In the genomic region with DNA sequence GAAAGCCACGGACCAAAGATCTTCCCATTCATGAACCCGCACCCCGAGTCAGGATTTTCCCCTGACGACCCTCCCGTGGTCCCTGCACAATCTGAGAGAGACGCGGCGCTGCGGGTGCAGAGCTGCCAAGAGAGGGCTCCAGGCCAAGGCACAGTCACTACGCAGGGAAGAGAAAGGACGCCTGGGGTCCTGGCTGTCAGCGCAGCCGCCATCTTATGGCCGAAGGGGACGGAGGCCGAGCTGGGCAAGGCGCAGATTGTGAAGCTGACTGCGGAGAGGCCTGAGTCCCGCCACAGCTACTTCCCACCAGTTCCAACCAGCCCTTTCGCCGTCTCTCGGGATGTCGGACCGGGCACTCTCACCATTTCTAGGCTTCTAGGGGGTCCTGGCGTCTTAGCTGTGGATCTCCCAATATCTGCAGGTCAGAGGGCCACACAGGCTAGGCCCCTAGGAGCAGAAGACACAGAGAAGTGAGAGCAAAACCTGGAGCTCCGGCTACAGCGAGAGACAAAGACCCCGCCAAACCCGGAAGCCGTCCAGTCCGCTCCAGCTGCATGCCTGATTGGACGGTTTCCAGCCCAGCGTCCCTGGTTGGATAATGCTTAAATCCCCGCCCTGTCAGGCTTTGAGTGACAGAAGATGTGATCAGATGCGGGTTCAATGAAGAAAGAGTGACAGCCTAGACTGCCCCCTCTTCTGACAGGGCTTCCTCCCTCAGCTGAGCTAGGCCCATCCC, we compare ENCODE assay signal across 1 cellular context.
TF ChIP-seq lines count a peak whose summit lies in the region.

A gene (minus strand): TSS at position 515 of the 736 bp plus-strand sequence. CDS start 150 bp downstream, at position 365.

TF ChIP-seq in K562, 482 proteins besides CTCF, POLR2A, EP300 and RAD21 (continued from another document and continues in another):
- TF ChIP-seq SMAD2 (IDR thresholded peaks at IDR 0.05; ENCODE audit: low read depth, low read length) (no peak), ZNF316 (IDR thresholded peaks at IDR 0.05) (no peak), DIDO1 (tag; IDR thresholded peaks at IDR 0.05; ENCODE audit: low read depth) (no peak), NFXL1 (CRISPR knock-in tag; IDR thresholded peaks at IDR 0.05) (no peak), HNRNPLL (IDR thresholded peaks at IDR 0.05; ENCODE audit: low read depth, low read length, poor library complexity, severe bottlenecking) (peak; percentile 61), PML (IDR thresholded peaks at IDR 0.05; ENCODE audit: low read length) (peak; percentile 67), JUNB (CRISPR knock-in tag; conservative IDR thresholded peaks at IDR 0.05) (no peak), HNRNPUL1 (IDR thresholded peaks at IDR 0.05; ENCODE audit: low read length) (no peak), KLF1 (tag; IDR thresholded peaks at IDR 0.05) (no peak), ZNF445 (CRISPR knock-in tag; IDR thresholded peaks at IDR 0.05; ENCODE audit: low read depth) (no peak), HNRNPH1 (optimal IDR thresholded peaks at IDR 0.05; ENCODE audit: low read depth, low read length) (no peak), CAMTA2 (CRISPR knock-in tag; conservative IDR thresholded peaks at IDR 0.05) (no peak), CXXC5 (CRISPR knock-in tag; IDR thresholded peaks at IDR 0.05) (peak; percentile 54; the same call in 1 of the 2 replicates), SMARCA4 (IDR thresholded peaks at IDR 0.05) (no peak), NUFIP1 (IDR thresholded peaks at IDR 0.05; ENCODE audit: partially characterized antibody) (no peak), ZNF354B (CRISPR knock-in tag; IDR thresholded peaks at IDR 0.05) (no peak), ZNF75A (CRISPR knock-in tag; IDR thresholded peaks at IDR 0.05) (no peak), MCM3 (IDR thresholded peaks at IDR 0.05) (no peak), BRD4 (IDR thresholded peaks at IDR 0.05) (peak; percentile 91; the same call in 1 of the 2 replicates), RBM14 (IDR thresholded peaks at IDR 0.05; ENCODE audit: borderline replicate concordance, insufficient read depth, low read depth, low read length) (no peak), YBX1 (IDR thresholded peaks at IDR 0.05) (no peak), SLC30A9 (CRISPR knock-in tag; IDR thresholded peaks at IDR 0.05) (no peak), ZNF589 (CRISPR knock-in tag; IDR thresholded peaks at IDR 0.05; ENCODE audit: low read depth) (no peak), HCFC1 (IDR thresholded peaks at IDR 0.05; ENCODE audit: low read depth, low read length) (peak; percentile 24), L3MBTL2 (IDR thresholded peaks at IDR 0.05) (peak; percentile 36; the same call in 1 of the 2 replicates), TAF15 (IDR thresholded peaks at IDR 0.05; ENCODE audit: low read depth, low read length) (no peak), HSF4 (CRISPR knock-in tag; IDR thresholded peaks at IDR 0.05; ENCODE audit: borderline replicate concordance) (no peak), RNF2 (IDR thresholded peaks at IDR 0.05) (no peak), ZNF175 (CRISPR knock-in tag; IDR thresholded peaks at IDR 0.05; ENCODE audit: low read depth) (no peak), XRCC3 (IDR thresholded peaks at IDR 0.05) (no peak)
- TF ChIP-seq, protein P1, sequence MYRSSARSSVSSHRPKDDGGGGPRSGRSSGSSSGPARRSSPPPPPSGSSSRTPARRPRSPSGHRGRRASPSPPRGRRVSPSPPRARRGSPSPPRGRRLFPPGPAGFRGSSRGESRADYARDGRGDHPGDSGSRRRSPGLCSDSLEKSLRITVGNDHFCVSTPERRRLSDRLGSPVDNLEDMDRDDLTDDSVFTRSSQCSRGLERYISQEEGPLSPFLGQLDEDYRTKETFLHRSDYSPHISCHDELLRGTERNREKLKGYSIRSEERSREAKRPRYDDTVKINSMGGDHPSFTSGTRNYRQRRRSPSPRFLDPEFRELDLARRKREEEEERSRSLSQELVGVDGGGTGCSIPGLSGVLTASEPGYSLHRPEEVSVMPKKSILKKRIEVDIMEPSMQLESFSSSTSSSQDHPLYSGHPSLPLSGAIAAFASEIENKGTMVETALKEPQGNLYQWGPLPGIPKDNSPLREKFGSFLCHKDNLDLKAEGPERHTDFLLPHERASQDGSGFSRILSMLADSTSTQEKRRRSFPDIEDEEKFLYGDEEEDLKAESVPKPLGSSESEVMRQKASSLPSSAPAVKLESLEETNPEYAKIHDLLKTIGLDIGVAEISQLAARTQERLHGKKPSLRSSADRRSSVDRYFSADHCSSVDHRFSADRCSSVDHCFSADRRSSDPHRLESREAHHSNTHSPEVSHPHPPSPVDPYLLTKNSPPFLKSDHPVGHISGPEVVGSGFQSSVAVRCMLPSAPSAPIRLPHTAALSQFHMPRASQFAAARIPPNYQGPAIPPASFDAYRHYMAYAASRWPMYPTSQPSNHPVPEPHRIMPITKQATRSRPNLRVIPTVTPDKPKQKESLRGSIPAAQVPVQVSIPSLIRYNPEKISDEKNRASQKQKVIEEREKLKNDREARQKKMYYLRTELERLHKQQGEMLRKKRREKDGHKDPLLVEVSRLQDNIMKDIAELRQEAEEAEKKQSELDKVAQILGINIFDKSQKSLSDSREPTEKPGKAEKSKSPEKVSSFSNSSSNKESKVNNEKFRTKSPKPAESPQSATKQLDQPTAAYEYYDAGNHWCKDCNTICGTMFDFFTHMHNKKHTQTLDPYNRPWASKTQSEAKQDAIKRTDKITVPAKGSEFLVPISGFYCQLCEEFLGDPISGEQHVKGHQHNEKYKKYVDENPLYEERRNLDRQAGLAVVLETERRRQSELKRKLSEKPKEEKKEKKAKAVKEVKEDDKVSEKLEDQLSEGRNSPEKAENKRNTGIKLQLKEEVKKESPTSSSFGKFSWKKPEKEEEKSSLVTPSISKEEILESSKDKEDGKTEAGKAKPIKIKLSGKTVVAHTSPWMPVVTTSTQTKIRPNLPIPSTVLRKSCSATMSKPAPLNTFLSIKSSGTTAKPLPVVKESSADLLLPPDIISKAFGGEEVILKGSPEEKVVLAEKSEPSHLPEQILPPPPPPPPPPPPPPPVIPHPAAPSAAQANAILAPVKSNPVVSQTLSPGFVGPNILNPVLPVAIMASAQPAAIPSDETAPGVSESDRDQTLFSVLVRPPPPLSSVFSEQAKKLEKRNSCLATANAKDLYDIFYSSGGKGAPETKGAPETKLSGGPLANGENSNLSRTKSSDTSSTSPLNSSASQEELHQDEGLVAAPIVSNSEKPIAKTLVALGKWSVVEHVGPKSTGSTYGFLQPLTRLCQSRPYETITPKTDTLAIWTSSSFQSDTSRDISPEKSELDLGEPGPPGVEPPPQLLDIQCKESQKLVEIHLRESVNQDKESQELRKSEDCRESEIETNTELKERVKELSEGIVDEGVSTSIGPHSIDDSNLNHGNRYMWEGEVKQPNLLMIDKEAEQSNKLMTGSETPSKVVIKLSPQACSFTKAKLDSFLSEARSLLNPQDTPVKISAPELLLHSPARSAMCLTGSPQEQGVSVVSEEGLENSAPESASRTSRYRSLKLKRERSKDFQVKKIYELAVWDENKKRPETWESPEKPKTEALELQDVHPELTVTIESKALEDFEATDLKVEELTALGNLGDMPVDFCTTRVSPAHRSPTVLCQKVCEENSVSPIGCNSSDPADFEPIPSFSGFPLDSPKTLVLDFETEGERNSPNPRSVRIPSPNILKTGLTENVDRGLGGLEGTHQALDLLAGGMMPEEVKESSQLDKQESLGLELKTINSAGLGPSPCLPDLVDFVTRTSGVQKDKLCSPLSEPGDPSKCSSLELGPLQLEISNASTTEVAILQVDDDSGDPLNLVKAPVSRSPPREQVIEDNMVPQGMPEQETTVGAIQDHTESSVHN (IDR thresholded peaks at IDR 0.05; ENCODE audit: borderline replicate concordance in 1 of 2, low read depth in 1 of 2), result no peak
- TF ChIP-seq, protein P2, sequence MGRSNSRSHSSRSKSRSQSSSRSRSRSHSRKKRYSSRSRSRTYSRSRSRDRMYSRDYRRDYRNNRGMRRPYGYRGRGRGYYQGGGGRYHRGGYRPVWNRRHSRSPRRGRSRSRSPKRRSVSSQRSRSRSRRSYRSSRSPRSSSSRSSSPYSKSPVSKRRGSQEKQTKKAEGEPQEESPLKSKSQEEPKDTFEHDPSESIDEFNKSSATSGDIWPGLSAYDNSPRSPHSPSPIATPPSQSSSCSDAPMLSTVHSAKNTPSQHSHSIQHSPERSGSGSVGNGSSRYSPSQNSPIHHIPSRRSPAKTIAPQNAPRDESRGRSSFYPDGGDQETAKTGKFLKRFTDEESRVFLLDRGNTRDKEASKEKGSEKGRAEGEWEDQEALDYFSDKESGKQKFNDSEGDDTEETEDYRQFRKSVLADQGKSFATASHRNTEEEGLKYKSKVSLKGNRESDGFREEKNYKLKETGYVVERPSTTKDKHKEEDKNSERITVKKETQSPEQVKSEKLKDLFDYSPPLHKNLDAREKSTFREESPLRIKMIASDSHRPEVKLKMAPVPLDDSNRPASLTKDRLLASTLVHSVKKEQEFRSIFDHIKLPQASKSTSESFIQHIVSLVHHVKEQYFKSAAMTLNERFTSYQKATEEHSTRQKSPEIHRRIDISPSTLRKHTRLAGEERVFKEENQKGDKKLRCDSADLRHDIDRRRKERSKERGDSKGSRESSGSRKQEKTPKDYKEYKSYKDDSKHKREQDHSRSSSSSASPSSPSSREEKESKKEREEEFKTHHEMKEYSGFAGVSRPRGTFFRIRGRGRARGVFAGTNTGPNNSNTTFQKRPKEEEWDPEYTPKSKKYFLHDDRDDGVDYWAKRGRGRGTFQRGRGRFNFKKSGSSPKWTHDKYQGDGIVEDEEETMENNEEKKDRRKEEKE (IDR thresholded peaks at IDR 0.05; ENCODE audit: borderline replicate concordance in 1 of 2, control insufficient read depth in 1 of 2, low read depth in 2 of 2, low read length in 1 of 2), result no peak
- TF ChIP-seq, protein P3, sequence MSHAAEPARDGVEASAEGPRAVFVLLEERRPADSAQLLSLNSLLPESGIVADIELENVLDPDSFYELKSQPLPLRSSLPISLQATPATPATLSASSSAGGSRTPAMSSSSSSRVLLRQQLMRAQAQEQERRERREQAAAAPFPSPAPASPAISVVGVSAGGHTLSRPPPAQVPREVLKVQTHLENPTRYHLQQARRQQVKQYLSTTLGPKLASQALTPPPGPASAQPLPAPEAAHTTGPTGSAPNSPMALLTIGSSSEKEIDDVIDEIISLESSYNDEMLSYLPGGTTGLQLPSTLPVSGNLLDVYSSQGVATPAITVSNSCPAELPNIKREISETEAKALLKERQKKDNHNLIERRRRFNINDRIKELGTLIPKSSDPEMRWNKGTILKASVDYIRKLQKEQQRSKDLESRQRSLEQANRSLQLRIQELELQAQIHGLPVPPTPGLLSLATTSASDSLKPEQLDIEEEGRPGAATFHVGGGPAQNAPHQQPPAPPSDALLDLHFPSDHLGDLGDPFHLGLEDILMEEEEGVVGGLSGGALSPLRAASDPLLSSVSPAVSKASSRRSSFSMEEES (CRISPR knock-in tag; IDR thresholded peaks at IDR 0.05), result no peak
- TF ChIP-seq, protein P4, sequence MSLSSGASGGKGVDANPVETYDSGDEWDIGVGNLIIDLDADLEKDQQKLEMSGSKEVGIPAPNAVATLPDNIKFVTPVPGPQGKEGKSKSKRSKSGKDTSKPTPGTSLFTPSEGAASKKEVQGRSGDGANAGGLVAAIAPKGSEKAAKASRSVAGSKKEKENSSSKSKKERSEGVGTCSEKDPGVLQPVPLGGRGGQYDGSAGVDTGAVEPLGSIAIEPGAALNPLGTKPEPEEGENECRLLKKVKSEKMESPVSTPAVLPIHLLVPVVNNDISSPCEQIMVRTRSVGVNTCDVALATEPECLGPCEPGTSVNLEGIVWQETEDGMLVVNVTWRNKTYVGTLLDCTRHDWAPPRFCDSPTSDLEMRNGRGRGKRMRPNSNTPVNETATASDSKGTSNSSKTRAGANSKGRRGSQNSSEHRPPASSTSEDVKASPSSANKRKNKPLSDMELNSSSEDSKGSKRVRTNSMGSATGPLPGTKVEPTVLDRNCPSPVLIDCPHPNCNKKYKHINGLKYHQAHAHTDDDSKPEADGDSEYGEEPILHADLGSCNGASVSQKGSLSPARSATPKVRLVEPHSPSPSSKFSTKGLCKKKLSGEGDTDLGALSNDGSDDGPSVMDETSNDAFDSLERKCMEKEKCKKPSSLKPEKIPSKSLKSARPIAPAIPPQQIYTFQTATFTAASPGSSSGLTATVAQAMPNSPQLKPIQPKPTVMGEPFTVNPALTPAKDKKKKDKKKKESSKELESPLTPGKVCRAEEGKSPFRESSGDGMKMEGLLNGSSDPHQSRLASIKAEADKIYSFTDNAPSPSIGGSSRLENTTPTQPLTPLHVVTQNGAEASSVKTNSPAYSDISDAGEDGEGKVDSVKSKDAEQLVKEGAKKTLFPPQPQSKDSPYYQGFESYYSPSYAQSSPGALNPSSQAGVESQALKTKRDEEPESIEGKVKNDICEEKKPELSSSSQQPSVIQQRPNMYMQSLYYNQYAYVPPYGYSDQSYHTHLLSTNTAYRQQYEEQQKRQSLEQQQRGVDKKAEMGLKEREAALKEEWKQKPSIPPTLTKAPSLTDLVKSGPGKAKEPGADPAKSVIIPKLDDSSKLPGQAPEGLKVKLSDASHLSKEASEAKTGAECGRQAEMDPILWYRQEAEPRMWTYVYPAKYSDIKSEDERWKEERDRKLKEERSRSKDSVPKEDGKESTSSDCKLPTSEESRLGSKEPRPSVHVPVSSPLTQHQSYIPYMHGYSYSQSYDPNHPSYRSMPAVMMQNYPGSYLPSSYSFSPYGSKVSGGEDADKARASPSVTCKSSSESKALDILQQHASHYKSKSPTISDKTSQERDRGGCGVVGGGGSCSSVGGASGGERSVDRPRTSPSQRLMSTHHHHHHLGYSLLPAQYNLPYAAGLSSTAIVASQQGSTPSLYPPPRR (CRISPR knock-in tag; IDR thresholded peaks at IDR 0.05; ENCODE audit: borderline replicate concordance), result no peak
- TF ChIP-seq, protein P5, sequence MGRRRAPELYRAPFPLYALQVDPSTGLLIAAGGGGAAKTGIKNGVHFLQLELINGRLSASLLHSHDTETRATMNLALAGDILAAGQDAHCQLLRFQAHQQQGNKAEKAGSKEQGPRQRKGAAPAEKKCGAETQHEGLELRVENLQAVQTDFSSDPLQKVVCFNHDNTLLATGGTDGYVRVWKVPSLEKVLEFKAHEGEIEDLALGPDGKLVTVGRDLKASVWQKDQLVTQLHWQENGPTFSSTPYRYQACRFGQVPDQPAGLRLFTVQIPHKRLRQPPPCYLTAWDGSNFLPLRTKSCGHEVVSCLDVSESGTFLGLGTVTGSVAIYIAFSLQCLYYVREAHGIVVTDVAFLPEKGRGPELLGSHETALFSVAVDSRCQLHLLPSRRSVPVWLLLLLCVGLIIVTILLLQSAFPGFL (CRISPR knock-in tag; IDR thresholded peaks at IDR 0.05), result no peak
- TF ChIP-seq, protein P6, sequence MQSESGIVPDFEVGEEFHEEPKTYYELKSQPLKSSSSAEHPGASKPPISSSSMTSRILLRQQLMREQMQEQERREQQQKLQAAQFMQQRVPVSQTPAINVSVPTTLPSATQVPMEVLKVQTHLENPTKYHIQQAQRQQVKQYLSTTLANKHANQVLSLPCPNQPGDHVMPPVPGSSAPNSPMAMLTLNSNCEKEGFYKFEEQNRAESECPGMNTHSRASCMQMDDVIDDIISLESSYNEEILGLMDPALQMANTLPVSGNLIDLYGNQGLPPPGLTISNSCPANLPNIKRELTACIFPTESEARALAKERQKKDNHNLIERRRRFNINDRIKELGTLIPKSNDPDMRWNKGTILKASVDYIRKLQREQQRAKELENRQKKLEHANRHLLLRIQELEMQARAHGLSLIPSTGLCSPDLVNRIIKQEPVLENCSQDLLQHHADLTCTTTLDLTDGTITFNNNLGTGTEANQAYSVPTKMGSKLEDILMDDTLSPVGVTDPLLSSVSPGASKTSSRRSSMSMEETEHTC (IDR thresholded peaks at IDR 0.05), result no peak
